In the genomic region with DNA sequence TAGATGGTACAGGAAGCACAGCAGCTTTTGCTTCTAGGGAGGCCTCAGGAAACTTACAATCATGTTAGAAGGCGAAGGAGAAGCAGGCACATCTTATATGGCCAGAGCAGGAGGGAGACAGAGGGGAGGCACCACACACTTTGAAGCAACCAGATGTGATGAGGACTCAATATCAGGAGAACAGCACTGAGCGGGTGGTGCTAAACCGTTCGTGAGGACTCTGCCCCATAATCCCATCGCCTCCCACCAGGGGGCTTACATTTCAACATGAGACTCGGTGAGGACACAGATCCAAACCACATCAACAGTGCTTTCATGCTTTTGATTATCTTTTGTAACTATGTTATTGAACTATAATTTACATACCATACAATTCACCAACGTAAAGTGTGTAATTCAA, we compare ENCODE assay signal across 8 cellular contexts. TPM values are rescaled to one million over a fixed set of nuclear protein-coding genes. Genes with fewer than 3 reads are reported as not detected.
DNase-seq lines count a peak whose midpoint lies in the region; FAIRE-seq and TF ChIP-seq lines count a peak whose summit lies in the region.

No MANE protein-coding gene starts in this region.

- no peaks in the 10 kb centered on the region for H3K4me1 ChIP-seq in Caco-2
- H3K4me1 ChIP-seq in astrocyte (ENCODE audit: insufficient read depth, low read length): peaks cover 23% of the 10 kb centered on the region

- no peaks in the 10 kb centered on the region for H3K27me3 Mint-ChIP-seq in Caco-2 (ENCODE audit: insufficient read depth, unreplicated experiment)
- H3K27me3 Mint-ChIP-seq in astrocyte (ENCODE audit: low read depth, unreplicated experiment): no peaks in the 10 kb centered on the region
- H3K27me3 Mint-ChIP-seq in nephron progenitor cell (ENCODE audit: low read depth, poor library complexity): no peaks in the 10 kb centered on the region
- no peaks in the 10 kb centered on the region for H3K27me3 Mint-ChIP-seq in activated T-helper 2 cell treated with anti-CD3 and anti-CD28 coated beads, Interferon-gamma antibody, Interleukin-2, Interleukin-4, amounts not matched to agents 10 μg/mL and 5 μg/mL and 100 μg/mL, durations not matched to agents 14 hours and 24 hours and 36 hours (ENCODE audit: low read depth)

- H3K9ac ChIP-seq in astrocyte (ENCODE audit: low read length): no peak overlapping the region

- TF ChIP-seq CTCF in Caco-2 (IDR thresholded peaks at IDR 0.05; ENCODE audit: insufficient read depth in 1 of 2, low read depth in 1 of 2, low read length in 1 of 2, severe bottlenecking in 1 of 2, unreplicated experiment in 1 of 2) (peak; percentile 29 to 42), astrocyte (IDR thresholded peaks at IDR 0.05; ENCODE audit: insufficient read depth, low read depth, low read length) (peak; percentile 43), nephron progenitor cell (IDR thresholded peaks at IDR 0.05) (peak; percentile 37), GM10248 (IDR thresholded peaks at IDR 0.05; ENCODE audit: control extremely low read depth, extremely low read depth, low read depth, missing control alignments) (no peak)

- CTCF ChIA-PET in Caco-2 (lab: Charles Lee): interaction anchor here (0.7 kb wide), 1 partner anchor 264 kb away, joined by 5 read pairs; no protein-coding TSS in a partner anchor
- CTCF ChIA-PET in GM10248 (lab: Yijun Ruan, JAX): interaction anchor here (0.8 to 1.1 kb wide), 2 partner anchors 11 to 33 kb away, joined by 3 read pairs; no protein-coding TSS in a partner anchor

- DNase-seq in Caco-2: peak in 1 of 2 experiments; percentile 47
- peak; percentile 29 for DNase-seq in NCI-H69 (lab: John Stamatoyannopoulos, UW)
- DNase-seq in astrocyte (ENCODE audit: low read depth): peak; percentile 42
- peak; percentile 37 for DNase-seq in nephron progenitor cell
- no peak for DNase-seq in GM19238 (ENCODE audit: insufficient read length, low spot score)
- DNase-seq in GM10248 (ENCODE audit: extremely low spot score): no peak
- no peak for DNase-seq in activated T-helper 2 cell treated with anti-CD3 and anti-CD28 coated beads, Interferon-gamma antibody, Interleukin-2, Interleukin-4, amounts not matched to agents 10 μg/mL and 5 μg/mL and 100 μg/mL, durations not matched to agents 14 hours and 24 hours and 36 hours (ENCODE audit: low spot score)
- DNase-seq in HTR-8/SVneo (ENCODE audit: insufficient read length, low spot score): no peak

- no peak overlapping the region for H2AFZ ChIP-seq in astrocyte (ENCODE audit: low read depth, low read length)

- peak overlapping the region; percentile 44 for H3K27ac ChIP-seq in astrocyte (ENCODE audit: low read depth, low read length)

- intact Hi-C loops in Caco-2 (cut with micrococcal nuclease; ENCODE audit: unreplicated experiment): no loop called here
- intact Hi-C loops in activated T-helper 2 cell treated with anti-CD3 and anti-CD28 coated beads, Interferon-gamma antibody, Interleukin-2, Interleukin-4, amounts not matched to agents 10 μg/mL and 5 μg/mL and 100 μg/mL, durations not matched to agents 14 hours and 24 hours and 36 hours (cut with micrococcal nuclease): no loop called here

- no peaks in the 10 kb centered on the region for H3K27me3 ChIP-seq in Caco-2 (replicated peaks; ENCODE audit: control insufficient read depth, insufficient read depth, low read length)
- H3K27me3 ChIP-seq in astrocyte (ENCODE audit: insufficient read depth, low read length): no peaks in the 10 kb centered on the region

- no TSS peak for BruUV-seq in Caco-2 (replicated peaks; lab: Mats Ljungman, UMichigan)

- H3K9me3 Mint-ChIP-seq in Caco-2 (ENCODE audit: unreplicated experiment) (no peaks in the 10 kb centered on the region), astrocyte (ENCODE audit: unreplicated experiment) (no peaks in the 10 kb centered on the region), nephron progenitor cell (peaks cover 3% of the 10 kb centered on the region)
- H3K9me3 Mint-ChIP-seq in activated T-helper 2 cell treated with anti-CD3 and anti-CD28 coated beads, Interferon-gamma antibody, Interleukin-2, Interleukin-4, amounts not matched to agents 10 μg/mL and 5 μg/mL and 100 μg/mL, durations not matched to agents 14 hours and 24 hours and 36 hours: no peaks in the 10 kb centered on the region

- H3K9me3 ChIP-seq in Caco-2 (no peaks in the 10 kb centered on the region), astrocyte (ENCODE audit: insufficient read depth, low read depth, low read length) (no peaks in the 10 kb centered on the region)

- H3K4me1 Mint-ChIP-seq in Caco-2 (ENCODE audit: low read depth, unreplicated experiment) (no peaks in the 10 kb centered on the region), astrocyte (ENCODE audit: low read depth, unreplicated experiment) (peaks cover 5% of the 10 kb centered on the region), nephron progenitor cell (no peaks in the 10 kb centered on the region)
- peaks cover 4% of the 10 kb centered on the region for H3K4me1 Mint-ChIP-seq in activated T-helper 2 cell treated with anti-CD3 and anti-CD28 coated beads, Interferon-gamma antibody, Interleukin-2, Interleukin-4, amounts not matched to agents 10 μg/mL and 5 μg/mL and 100 μg/mL, durations not matched to agents 14 hours and 24 hours and 36 hours (ENCODE audit: low read depth)

- POLR2A ChIA-PET in Caco-2 (lab: Charles Lee): no interaction called here
- POLR2A ChIA-PET in GM10248 (lab: Yijun Ruan, JAX): interaction anchor here (0.6 kb wide), 1 partner anchor 986 kb away, joined by 4 read pairs; no protein-coding TSS in a partner anchor

- peaks cover 32% of the 10 kb centered on the region for H3K36me3 Mint-ChIP-seq in Caco-2 (ENCODE audit: insufficient read depth, unreplicated experiment)
- peaks cover 22% of the 10 kb centered on the region for H3K36me3 Mint-ChIP-seq in astrocyte (ENCODE audit: low read depth, unreplicated experiment)
- H3K36me3 Mint-ChIP-seq in nephron progenitor cell (ENCODE audit: low read depth): peaks cover 61% of the 10 kb centered on the region
- H3K36me3 Mint-ChIP-seq in activated T-helper 2 cell treated with anti-CD3 and anti-CD28 coated beads, Interferon-gamma antibody, Interleukin-2, Interleukin-4, amounts not matched to agents 10 μg/mL and 5 μg/mL and 100 μg/mL, durations not matched to agents 14 hours and 24 hours and 36 hours (ENCODE audit: low read depth): peaks cover 54% of the 10 kb centered on the region

- H3K4me3 Mint-ChIP-seq in Caco-2 (ENCODE audit: unreplicated experiment): no peak overlapping the region
- H3K4me3 Mint-ChIP-seq in astrocyte (ENCODE audit: unreplicated experiment): no peak overlapping the region
- no peak overlapping the region for H3K4me3 Mint-ChIP-seq in nephron progenitor cell
- no peak overlapping the region for H3K4me3 Mint-ChIP-seq in activated T-helper 2 cell treated with anti-CD3 and anti-CD28 coated beads, Interferon-gamma antibody, Interleukin-2, Interleukin-4, amounts not matched to agents 10 μg/mL and 5 μg/mL and 100 μg/mL, durations not matched to agents 14 hours and 24 hours and 36 hours (ENCODE audit: low read depth)

- H3K4me3 ChIP-seq in Caco-2 (ENCODE audit: low read depth, low read length) (no peak overlapping the region), astrocyte (ENCODE audit: insufficient read depth, low read depth, low read length) (no peak overlapping the region)

- H3K27ac Mint-ChIP-seq in Caco-2 (ENCODE audit: unreplicated experiment) (no peak overlapping the region), astrocyte (ENCODE audit: unreplicated experiment) (no peak overlapping the region), nephron progenitor cell (no peak overlapping the region)
- no peak overlapping the region for H3K27ac Mint-ChIP-seq in activated T-helper 2 cell treated with anti-CD3 and anti-CD28 coated beads, Interferon-gamma antibody, Interleukin-2, Interleukin-4, amounts not matched to agents 10 μg/mL and 5 μg/mL and 100 μg/mL, durations not matched to agents 14 hours and 24 hours and 36 hours

- FAIRE-seq in astrocyte (lab: Jason Lieb, UNC) (peak; percentile 9), HTR-8/SVneo (lab: Jason Lieb, UNC) (no peak)

- peaks cover 4% of the 10 kb centered on the region for H3K79me2 ChIP-seq in astrocyte (ENCODE audit: insufficient read depth, low read length)

- H3K36me3 ChIP-seq in Caco-2 (ENCODE audit: control insufficient read depth, insufficient read depth, low read length) (no peaks in the 10 kb centered on the region; the same call in none of the 2 replicates), astrocyte (ENCODE audit: insufficient read depth, low read length) (peaks cover 24% of the 10 kb centered on the region)

- no peaks in the 10 kb centered on the region for H4K20me1 ChIP-seq in astrocyte (ENCODE audit: insufficient read depth, low read length)

- H3K4me2 ChIP-seq in astrocyte (ENCODE audit: low read length): peak overlapping the region; percentile 70

RNA-seq across cellular contexts. Expression of a gene that starts 7.6 kb away (rescaled TPM):
- total RNA-seq in Caco-2 (2022) (11.8 and 16.3 TPM in 2 replicates), astrocyte (9.8 and 10.5 TPM in 2 replicates)
- 9.3 and 9.4 TPM in 2 replicates for total RNA-seq in activated T-helper 2 cell treated with anti-CD3 and anti-CD28 coated beads, Interferon-gamma antibody, Interleukin-2, Interleukin-4, amounts not matched to agents 10 μg/mL and 5 μg/mL and 100 μg/mL, durations not matched to agents 14 hours and 24 hours and 36 hours

RNA-seq across cellular contexts. Expression of a gene that starts 31.2 kb away (rescaled TPM):
- 48.0 and 55.0 TPM in 2 replicates for total RNA-seq in Caco-2 (2022)
- 32.3 and 38.4 TPM in 2 replicates for total RNA-seq in astrocyte
- total RNA-seq in activated T-helper 2 cell treated with anti-CD3 and anti-CD28 coated beads, Interferon-gamma antibody, Interleukin-2, Interleukin-4, amounts not matched to agents 10 μg/mL and 5 μg/mL and 100 μg/mL, durations not matched to agents 14 hours and 24 hours and 36 hours: 52.8 and 53.6 TPM in 2 replicates

RNA-seq across cellular contexts. Expression of a gene that starts 44.9 kb away (rescaled TPM):
- 3.5 and 4.0 TPM in 2 replicates for total RNA-seq in Caco-2 (2022)
- total RNA-seq in astrocyte: 6.0 and 7.6 TPM in 2 replicates
- total RNA-seq in activated T-helper 2 cell treated with anti-CD3 and anti-CD28 coated beads, Interferon-gamma antibody, Interleukin-2, Interleukin-4, amounts not matched to agents 10 μg/mL and 5 μg/mL and 100 μg/mL, durations not matched to agents 14 hours and 24 hours and 36 hours: 6.9 and 7.0 TPM in 2 replicates

Comparison
In these comparisons a context has a peak if more than half of its experiments do, and no peak if none do; other contexts are left out.
1. DNase-seq: peak in NCI-H69 (single experiment), astrocyte (single experiment) and nephron progenitor cell (single experiment); none in GM19238 (single experiment), GM10248 (single experiment), activated T-helper 2 cell treated with anti-CD3 and anti-CD28 coated beads, Interferon-gamma antibody, Interleukin-2, Interleukin-4, amounts not matched to agents 10 μg/mL and 5 μg/mL and 100 μg/mL, durations not matched to agents 14 hours and 24 hours and 36 hours (single experiment) and HTR-8/SVneo (single experiment).